2 cellular contexts compared by ENCODE assay signal in the genomic region with DNA sequence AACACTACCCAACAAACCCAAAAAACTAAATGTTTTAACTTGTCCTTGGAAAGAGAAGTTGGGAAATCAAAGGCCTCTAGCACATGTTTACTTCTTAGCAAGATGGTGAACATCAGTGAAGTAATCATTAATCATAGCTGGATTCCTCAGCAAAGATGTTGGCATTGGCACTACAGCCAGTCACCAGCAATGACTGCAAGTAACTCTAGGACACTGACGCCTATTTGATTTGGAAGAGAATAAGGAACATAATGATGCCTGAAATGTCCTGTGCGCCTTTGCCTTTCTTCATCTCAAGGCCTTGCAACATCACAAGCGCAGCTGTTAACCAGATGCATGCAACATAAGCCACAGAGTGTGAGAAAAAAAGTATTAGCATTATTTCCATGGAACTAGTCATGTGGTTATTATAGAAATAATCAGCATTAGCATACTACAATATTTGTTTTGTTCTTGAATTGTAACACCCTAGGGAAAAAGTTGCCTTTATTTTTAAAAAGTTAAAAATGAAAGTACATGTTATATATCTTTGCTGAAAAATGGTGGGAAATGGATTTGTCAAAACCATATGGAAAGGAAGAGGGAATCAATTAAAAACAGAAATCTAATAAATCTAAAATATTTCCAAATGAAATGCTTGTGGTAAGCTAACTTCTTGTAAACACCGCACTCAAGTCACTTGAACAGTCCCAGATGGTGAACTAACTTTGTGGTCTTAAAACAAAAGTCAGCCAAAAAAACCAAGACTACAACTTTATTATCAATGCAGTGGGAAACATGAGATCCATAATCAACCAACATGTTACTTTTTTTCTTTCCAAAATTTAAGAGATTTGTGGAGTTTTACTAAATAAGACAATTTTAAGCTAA.
TF ChIP-seq lines count a peak whose summit lies in the region.

No MANE protein-coding gene starts in this region.

TF ChIP-seq in IMR-90, 13 proteins besides CTCF, POLR2A, EP300 and RAD21:
- TF ChIP-seq CEBPB (IDR thresholded peaks at IDR 0.05; ENCODE audit: low read depth, low read length) (peak; percentile 87), BHLHE40 (IDR thresholded peaks at IDR 0.05; ENCODE audit: low read depth, low read length) (no peak), FOS (IDR thresholded peaks at IDR 0.05; ENCODE audit: low read depth, low read length) (no peak), MXI1 (IDR thresholded peaks at IDR 0.05; ENCODE audit: borderline replicate concordance, low read depth, low read length) (0 out of 2 replicates have a peak, but pooled peaks have one; percentile 19)

TF ChIP-seq in HepG2, 621 proteins besides CTCF, POLR2A, EP300 and RAD21 (continues in another document):
- peak; percentile 6; the same call in 1 of the 2 replicates for TF ChIP-seq CEBPG (CRISPR knock-in tag; IDR thresholded peaks at IDR 0.05)
- TF ChIP-seq PRPF4 (IDR thresholded peaks at IDR 0.05; ENCODE audit: low read depth, low read length, poor library complexity, severe bottlenecking): no peak
- peak; percentile 53 for TF ChIP-seq GATAD2A (CRISPR knock-in tag; IDR thresholded peaks at IDR 0.05)
- TF ChIP-seq SAFB2 (CRISPR knock-in tag; IDR thresholded peaks at IDR 0.05; ENCODE audit: borderline replicate concordance, low read depth): no peak
- TF ChIP-seq FOXA3 (CRISPR knock-in tag; IDR thresholded peaks at IDR 0.05): peak; percentile 37; the same call in 1 of the 2 replicates
- TF ChIP-seq, protein P1, sequence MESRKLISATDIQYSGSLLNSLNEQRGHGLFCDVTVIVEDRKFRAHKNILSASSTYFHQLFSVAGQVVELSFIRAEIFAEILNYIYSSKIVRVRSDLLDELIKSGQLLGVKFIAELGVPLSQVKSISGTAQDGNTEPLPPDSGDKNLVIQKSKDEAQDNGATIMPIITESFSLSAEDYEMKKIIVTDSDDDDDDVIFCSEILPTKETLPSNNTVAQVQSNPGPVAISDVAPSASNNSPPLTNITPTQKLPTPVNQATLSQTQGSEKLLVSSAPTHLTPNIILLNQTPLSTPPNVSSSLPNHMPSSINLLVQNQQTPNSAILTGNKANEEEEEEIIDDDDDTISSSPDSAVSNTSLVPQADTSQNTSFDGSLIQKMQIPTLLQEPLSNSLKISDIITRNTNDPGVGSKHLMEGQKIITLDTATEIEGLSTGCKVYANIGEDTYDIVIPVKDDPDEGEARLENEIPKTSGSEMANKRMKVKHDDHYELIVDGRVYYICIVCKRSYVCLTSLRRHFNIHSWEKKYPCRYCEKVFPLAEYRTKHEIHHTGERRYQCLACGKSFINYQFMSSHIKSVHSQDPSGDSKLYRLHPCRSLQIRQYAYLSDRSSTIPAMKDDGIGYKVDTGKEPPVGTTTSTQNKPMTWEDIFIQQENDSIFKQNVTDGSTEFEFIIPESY (CRISPR knock-in tag; IDR thresholded peaks at IDR 0.05): peak; percentile 68; the same call in 1 of the 2 replicates
- TF ChIP-seq, protein P2, sequence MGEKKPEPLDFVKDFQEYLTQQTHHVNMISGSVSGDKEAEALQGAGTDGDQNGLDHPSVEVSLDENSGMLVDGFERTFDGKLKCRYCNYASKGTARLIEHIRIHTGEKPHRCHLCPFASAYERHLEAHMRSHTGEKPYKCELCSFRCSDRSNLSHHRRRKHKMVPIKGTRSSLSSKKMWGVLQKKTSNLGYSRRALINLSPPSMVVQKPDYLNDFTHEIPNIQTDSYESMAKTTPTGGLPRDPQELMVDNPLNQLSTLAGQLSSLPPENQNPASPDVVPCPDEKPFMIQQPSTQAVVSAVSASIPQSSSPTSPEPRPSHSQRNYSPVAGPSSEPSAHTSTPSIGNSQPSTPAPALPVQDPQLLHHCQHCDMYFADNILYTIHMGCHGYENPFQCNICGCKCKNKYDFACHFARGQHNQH (CRISPR knock-in tag; IDR thresholded peaks at IDR 0.05): no peak
- no peak for TF ChIP-seq ZSCAN29 (CRISPR knock-in tag; conservative IDR thresholded peaks at IDR 0.05)
- no peak for TF ChIP-seq BHLHE40 (IDR thresholded peaks at IDR 0.05; ENCODE audit: low read length)
- no peak for TF ChIP-seq NR3C1 (CRISPR knock-in tag; IDR thresholded peaks at IDR 0.05)
- TF ChIP-seq, protein P3, sequence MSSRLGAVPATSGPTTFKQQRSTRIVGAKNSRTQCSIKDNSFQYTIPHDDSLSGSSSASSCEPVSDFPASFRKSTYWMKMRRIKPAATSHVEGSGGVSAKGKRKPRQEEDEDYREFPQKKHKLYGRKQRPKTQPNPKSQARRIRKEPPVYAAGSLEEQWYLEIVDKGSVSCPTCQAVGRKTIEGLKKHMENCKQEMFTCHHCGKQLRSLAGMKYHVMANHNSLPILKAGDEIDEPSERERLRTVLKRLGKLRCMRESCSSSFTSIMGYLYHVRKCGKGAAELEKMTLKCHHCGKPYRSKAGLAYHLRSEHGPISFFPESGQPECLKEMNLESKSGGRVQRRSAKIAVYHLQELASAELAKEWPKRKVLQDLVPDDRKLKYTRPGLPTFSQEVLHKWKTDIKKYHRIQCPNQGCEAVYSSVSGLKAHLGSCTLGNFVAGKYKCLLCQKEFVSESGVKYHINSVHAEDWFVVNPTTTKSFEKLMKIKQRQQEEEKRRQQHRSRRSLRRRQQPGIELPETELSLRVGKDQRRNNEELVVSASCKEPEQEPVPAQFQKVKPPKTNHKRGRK (CRISPR knock-in tag; IDR thresholded peaks at IDR 0.05): no peak
- TF ChIP-seq ZNF251 (CRISPR knock-in tag; IDR thresholded peaks at IDR 0.05): no peak
- TF ChIP-seq MED13 (CRISPR knock-in tag; IDR thresholded peaks at IDR 0.05): no peak
- TF ChIP-seq ZNF33A (CRISPR knock-in tag; IDR thresholded peaks at IDR 0.05; ENCODE audit: borderline replicate concordance): no peak
- TF ChIP-seq ZNF883 (CRISPR knock-in tag; IDR thresholded peaks at IDR 0.05; ENCODE audit: not compliant biosample characterization): no peak
- no peak for TF ChIP-seq KMT2A (CRISPR knock-in tag; IDR thresholded peaks at IDR 0.05)
- no peak for TF ChIP-seq ZNF780A (CRISPR knock-in tag; IDR thresholded peaks at IDR 0.05)
- TF ChIP-seq RCOR2 (CRISPR knock-in tag; IDR thresholded peaks at IDR 0.05): no peak
- TF ChIP-seq, protein P4, sequence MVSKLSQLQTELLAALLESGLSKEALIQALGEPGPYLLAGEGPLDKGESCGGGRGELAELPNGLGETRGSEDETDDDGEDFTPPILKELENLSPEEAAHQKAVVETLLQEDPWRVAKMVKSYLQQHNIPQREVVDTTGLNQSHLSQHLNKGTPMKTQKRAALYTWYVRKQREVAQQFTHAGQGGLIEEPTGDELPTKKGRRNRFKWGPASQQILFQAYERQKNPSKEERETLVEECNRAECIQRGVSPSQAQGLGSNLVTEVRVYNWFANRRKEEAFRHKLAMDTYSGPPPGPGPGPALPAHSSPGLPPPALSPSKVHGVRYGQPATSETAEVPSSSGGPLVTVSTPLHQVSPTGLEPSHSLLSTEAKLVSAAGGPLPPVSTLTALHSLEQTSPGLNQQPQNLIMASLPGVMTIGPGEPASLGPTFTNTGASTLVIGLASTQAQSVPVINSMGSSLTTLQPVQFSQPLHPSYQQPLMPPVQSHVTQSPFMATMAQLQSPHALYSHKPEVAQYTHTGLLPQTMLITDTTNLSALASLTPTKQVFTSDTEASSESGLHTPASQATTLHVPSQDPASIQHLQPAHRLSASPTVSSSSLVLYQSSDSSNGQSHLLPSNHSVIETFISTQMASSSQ (IDR thresholded peaks at IDR 0.05; ENCODE audit: low read depth): 0 out of 2 replicates have a peak, but pooled peaks have one; percentile 28
- TF ChIP-seq, protein P4 (CRISPR knock-in tag; IDR thresholded peaks at IDR 0.05; ENCODE audit: borderline replicate concordance): no peak
- TF ChIP-seq, protein P5, sequence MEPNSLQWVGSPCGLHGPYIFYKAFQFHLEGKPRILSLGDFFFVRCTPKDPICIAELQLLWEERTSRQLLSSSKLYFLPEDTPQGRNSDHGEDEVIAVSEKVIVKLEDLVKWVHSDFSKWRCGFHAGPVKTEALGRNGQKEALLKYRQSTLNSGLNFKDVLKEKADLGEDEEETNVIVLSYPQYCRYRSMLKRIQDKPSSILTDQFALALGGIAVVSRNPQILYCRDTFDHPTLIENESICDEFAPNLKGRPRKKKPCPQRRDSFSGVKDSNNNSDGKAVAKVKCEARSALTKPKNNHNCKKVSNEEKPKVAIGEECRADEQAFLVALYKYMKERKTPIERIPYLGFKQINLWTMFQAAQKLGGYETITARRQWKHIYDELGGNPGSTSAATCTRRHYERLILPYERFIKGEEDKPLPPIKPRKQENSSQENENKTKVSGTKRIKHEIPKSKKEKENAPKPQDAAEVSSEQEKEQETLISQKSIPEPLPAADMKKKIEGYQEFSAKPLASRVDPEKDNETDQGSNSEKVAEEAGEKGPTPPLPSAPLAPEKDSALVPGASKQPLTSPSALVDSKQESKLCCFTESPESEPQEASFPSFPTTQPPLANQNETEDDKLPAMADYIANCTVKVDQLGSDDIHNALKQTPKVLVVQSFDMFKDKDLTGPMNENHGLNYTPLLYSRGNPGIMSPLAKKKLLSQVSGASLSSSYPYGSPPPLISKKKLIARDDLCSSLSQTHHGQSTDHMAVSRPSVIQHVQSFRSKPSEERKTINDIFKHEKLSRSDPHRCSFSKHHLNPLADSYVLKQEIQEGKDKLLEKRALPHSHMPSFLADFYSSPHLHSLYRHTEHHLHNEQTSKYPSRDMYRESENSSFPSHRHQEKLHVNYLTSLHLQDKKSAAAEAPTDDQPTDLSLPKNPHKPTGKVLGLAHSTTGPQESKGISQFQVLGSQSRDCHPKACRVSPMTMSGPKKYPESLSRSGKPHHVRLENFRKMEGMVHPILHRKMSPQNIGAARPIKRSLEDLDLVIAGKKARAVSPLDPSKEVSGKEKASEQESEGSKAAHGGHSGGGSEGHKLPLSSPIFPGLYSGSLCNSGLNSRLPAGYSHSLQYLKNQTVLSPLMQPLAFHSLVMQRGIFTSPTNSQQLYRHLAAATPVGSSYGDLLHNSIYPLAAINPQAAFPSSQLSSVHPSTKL (CRISPR knock-in tag; IDR thresholded peaks at IDR 0.05): no peak
- TF ChIP-seq ZNF7 (CRISPR knock-in tag; IDR thresholded peaks at IDR 0.05): no peak
- TF ChIP-seq TCF7 (IDR thresholded peaks at IDR 0.05; ENCODE audit: low read depth): no peak
- no peak for TF ChIP-seq ZNF441 (CRISPR knock-in tag; IDR thresholded peaks at IDR 0.05; ENCODE audit: borderline replicate concordance)
- TF ChIP-seq, protein P6, sequence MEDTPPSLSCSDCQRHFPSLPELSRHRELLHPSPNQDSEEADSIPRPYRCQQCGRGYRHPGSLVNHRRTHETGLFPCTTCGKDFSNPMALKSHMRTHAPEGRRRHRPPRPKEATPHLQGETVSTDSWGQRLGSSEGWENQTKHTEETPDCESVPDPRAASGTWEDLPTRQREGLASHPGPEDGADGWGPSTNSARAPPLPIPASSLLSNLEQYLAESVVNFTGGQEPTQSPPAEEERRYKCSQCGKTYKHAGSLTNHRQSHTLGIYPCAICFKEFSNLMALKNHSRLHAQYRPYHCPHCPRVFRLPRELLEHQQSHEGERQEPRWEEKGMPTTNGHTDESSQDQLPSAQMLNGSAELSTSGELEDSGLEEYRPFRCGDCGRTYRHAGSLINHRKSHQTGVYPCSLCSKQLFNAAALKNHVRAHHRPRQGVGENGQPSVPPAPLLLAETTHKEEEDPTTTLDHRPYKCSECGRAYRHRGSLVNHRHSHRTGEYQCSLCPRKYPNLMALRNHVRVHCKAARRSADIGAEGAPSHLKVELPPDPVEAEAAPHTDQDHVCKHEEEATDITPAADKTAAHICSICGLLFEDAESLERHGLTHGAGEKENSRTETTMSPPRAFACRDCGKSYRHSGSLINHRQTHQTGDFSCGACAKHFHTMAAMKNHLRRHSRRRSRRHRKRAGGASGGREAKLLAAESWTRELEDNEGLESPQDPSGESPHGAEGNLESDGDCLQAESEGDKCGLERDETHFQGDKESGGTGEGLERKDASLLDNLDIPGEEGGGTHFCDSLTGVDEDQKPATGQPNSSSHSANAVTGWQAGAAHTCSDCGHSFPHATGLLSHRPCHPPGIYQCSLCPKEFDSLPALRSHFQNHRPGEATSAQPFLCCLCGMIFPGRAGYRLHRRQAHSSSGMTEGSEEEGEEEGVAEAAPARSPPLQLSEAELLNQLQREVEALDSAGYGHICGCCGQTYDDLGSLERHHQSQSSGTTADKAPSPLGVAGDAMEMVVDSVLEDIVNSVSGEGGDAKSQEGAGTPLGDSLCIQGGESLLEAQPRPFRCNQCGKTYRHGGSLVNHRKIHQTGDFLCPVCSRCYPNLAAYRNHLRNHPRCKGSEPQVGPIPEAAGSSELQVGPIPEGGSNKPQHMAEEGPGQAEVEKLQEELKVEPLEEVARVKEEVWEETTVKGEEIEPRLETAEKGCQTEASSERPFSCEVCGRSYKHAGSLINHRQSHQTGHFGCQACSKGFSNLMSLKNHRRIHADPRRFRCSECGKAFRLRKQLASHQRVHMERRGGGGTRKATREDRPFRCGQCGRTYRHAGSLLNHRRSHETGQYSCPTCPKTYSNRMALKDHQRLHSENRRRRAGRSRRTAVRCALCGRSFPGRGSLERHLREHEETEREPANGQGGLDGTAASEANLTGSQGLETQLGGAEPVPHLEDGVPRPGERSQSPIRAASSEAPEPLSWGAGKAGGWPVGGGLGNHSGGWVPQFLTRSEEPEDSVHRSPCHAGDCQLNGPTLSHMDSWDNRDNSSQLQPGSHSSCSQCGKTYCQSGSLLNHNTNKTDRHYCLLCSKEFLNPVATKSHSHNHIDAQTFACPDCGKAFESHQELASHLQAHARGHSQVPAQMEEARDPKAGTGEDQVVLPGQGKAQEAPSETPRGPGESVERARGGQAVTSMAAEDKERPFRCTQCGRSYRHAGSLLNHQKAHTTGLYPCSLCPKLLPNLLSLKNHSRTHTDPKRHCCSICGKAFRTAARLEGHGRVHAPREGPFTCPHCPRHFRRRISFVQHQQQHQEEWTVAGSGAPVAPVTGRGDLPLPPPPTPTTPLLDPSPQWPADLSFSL (CRISPR knock-in tag; IDR thresholded peaks at IDR 0.05): no peak
- TF ChIP-seq, protein P7, sequence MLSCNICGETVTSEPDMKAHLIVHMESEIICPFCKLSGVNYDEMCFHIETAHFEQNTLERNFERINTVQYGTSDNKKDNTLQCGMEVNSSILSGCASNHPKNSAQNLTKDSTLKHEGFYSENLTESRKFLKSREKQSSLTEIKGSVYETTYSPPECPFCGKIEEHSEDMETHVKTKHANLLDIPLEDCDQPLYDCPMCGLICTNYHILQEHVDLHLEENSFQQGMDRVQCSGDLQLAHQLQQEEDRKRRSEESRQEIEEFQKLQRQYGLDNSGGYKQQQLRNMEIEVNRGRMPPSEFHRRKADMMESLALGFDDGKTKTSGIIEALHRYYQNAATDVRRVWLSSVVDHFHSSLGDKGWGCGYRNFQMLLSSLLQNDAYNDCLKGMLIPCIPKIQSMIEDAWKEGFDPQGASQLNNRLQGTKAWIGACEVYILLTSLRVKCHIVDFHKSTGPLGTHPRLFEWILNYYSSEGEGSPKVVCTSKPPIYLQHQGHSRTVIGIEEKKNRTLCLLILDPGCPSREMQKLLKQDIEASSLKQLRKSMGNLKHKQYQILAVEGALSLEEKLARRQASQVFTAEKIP (CRISPR knock-in tag; IDR thresholded peaks at IDR 0.05; ENCODE audit: borderline replicate concordance): no peak
